8 cellular contexts compared by ENCODE assay signal in the genomic region with DNA sequence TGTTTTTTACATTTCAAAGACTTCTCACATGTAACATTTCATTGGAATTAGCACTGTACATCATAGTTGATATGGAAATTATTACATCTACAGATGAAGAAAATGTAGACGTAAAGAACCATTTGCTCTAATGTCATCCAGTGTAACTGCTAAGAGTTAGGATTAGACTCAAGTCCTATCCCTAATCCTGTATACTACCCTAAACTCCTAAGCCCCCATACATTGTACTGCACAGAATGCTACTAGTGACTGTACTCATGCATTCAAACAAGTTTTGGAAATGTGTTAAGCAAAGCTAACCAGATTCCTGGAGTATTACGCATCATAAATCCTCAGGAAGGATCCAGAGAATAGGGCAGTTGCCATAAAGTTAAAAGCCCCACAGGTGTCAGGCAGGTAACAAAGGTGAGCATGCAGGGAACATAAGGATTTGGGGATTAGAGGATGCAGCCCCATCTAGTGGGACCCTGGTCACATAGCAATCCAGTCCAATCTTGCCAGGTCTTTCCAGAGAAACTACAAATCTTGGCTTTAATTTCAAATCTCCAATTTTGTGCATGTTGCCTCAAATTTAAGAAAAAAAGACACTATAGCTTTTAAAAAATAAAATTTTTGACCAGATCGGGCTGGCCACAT. TPM values are rescaled to one million over a fixed set of nuclear protein-coding genes. Genes with fewer than 3 reads are reported as not detected.
DNase-seq lines count a peak whose midpoint lies in the region; ATAC-seq, FAIRE-seq and TF ChIP-seq lines count a peak whose summit lies in the region.

No MANE protein-coding gene starts in this region.

- intact Hi-C loops in Panc1 (cut with micrococcal nuclease; ENCODE audit: unreplicated experiment) = no loop called here

- DNase-seq in BJ (ENCODE audit: low read depth) (no peak), GM19239 (ENCODE audit: insufficient read length, low spot score) (no peak), Panc1 (ENCODE audit: low read depth, low spot score) (peak; percentile 17), iPS-NIHi7 (ENCODE audit: extremely low spot score) (peak; percentile 81), T-helper 17 cell (no peak)
- DNase-seq in activated CD4-positive, CD25-positive, alpha-beta regulatory T cell (lab: John Stamatoyannopoulos, UW) = no peak
- no peak for DNase-seq in stimulated activated CD4-positive, alpha-beta T cell treated with anti-CD3 and anti-CD28 coated beads, Interleukin-1b, Interleukin-23, amount 100 ng/mL, for 48 hours

- H3K4me3 ChIP-seq in BJ (ENCODE audit: low read depth, low read length) (no peak overlapping the region), Panc1 (ENCODE audit: low read depth in 2 of 2, low read length in 2 of 2) (no peak overlapping the region)

- FAIRE-seq in GM19239 (lab: Jason Lieb, UNC) = peak; percentile 45

- no peak overlapping the region for H3K4me3 Mint-ChIP-seq in T-helper 17 cell

- no peak overlapping the region for H3K27ac Mint-ChIP-seq in T-helper 17 cell

- no peaks in the 10 kb centered on the region for H3K27me3 ChIP-seq in BJ (ENCODE audit: control insufficient read depth, insufficient read depth, low read length)
- no peaks in the 10 kb centered on the region; the same call in 1 of the 2 replicates for H3K27me3 ChIP-seq in Panc1 (ENCODE audit: control insufficient read depth, insufficient read depth, low read length)

- no peaks in the 10 kb centered on the region for H3K27me3 Mint-ChIP-seq in T-helper 17 cell

- TF ChIP-seq CTCF in BJ (IDR thresholded peaks at IDR 0.05; ENCODE audit: insufficient read depth, low read depth, low read length) (peak; percentile 52), Panc1 (IDR thresholded peaks at IDR 0.05) (peak; percentile 74)

- H3K4me1 ChIP-seq in Panc1 (ENCODE audit: control insufficient read depth, insufficient read depth, low read length) = no peaks in the 10 kb centered on the region

- H3K27ac ChIP-seq in Panc1 (ENCODE audit: low read length) = no peak overlapping the region

- ATAC-seq in Panc1 = no peak
- ATAC-seq in GM19467 (IDR thresholded peaks at IDR 0.05; ENCODE audit: unreplicated experiment) = no peak
- no peak for ATAC-seq in T-helper 17 cell

- in situ Hi-C loops in Panc1 (cut with HindIII; ENCODE audit: low pct_unique_long_range_greater_than_20kb, low sequenced_read_pairs) = no loop called here

- H3K9me3 ChIP-seq in Panc1 (ENCODE audit: control insufficient read depth, insufficient read depth, low read depth, low read length) (no peaks in the 10 kb centered on the region), T-helper 17 cell (ENCODE audit: control insufficient read depth, low read length, poor library complexity, severe bottlenecking) (no peaks in the 10 kb centered on the region)

- H3K36me3 Mint-ChIP-seq in T-helper 17 cell (ENCODE audit: low read depth) = peaks cover 4% of the 10 kb centered on the region

- CTCF ChIA-PET in BJ (lab: Yijun Ruan, JAX) (interaction anchor here (1.1 to 1.2 kb wide), 2 partner anchors 9 to 142 kb away, joined by 3 read pairs; no protein-coding TSS in a partner anchor), Panc1 (lab: Charles Lee) (no interaction called here)

- BruUV-seq in Panc1 (replicated peaks; lab: Mats Ljungman, UMichigan) = no TSS peak

- POLR2A ChIA-PET in BJ (lab: Charles Lee) (no interaction called here), Panc1 (lab: Charles Lee) (no interaction called here)

- H3K36me3 ChIP-seq in BJ (ENCODE audit: control insufficient read depth, insufficient read depth, low read length) (no peaks in the 10 kb centered on the region), Panc1 (ENCODE audit: control insufficient read depth, insufficient read depth, low read length) (no peaks in the 10 kb centered on the region)

- H3K4me1 Mint-ChIP-seq in T-helper 17 cell = peaks cover 14% of the 10 kb centered on the region

RNA-seq across cellular contexts. Expression of a gene that starts 32.0 kb away (rescaled TPM):
- polyA plus RNA-seq in BJ (2011; rRNA removed) = not detected in 2 replicates
- polyA minus RNA-seq in BJ (2011; rRNA and poly(A)+ RNA removed) = not detected in 2 replicates
- total RNA-seq in Panc1 (2021; ENCODE audit: unreplicated experiment) (0.36 TPM), T-helper 17 cell (1 to 10 TPM; 1.1 to 1.4 TPM)
- polyA plus RNA-seq in Panc1 (2012; ENCODE audit: insufficient read length) = 0.39 TPM

Comparison
In these comparisons a context has a peak if more than half of its experiments do, and no peak if none do; other contexts are left out.
1. DNase-seq: peak in Panc1 (single experiment) and iPS-NIHi7 (single experiment); none in BJ (single experiment), GM19239 (single experiment), activated CD4-positive, CD25-positive, alpha-beta regulatory T cell (0 of 4), stimulated activated CD4-positive, alpha-beta T cell treated with anti-CD3 and anti-CD28 coated beads, Interleukin-1b, Interleukin-23, amount 100 ng/mL, for 48 hours (single experiment) and T-helper 17 cell (0 of 3).